In the genomic region with DNA sequence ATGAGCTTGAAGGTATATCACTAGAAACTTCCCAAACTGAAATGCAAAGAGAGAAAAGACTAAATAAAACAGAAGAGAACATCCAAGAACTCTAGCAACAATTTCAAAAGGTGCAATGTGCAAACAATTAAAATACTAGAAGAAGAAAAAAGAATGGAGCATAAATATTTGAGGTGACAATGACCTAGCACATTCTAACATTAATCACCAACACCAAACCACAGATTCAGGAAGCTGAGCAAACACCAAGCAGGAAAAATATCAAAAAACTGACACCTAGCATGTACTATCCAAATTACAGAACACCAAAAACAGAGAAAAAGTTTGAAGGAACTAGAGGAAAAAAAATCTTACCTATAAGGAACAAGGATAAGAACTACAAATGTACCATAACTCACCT, we compare ENCODE assay signal across 17 cellular contexts.
DNase-seq lines count a peak whose midpoint lies in the region; ATAC-seq and TF ChIP-seq lines count a peak whose summit lies in the region.
"Had no signal": no experiment of that assay in that cellular context is flagged by ENCODE, and none has a peak within 500 bp of the region (broad histone marks: within the 10 kb centered on the region; RNA-seq: fewer than 3 reads in every experiment).

No MANE protein-coding gene starts in this region.

- H3K4me1 Mint-ChIP-seq in activated T-cell treated with anti-CD3 and anti-CD28 coated beads, Interleukin-2, amount 50 U/mL, for 72 hours (ENCODE audit: low read depth), result peaks cover 11% of the 10 kb centered on the region

- no peak overlapping the region for H3K4me3 Mint-ChIP-seq in activated T-cell treated with anti-CD3 and anti-CD28 coated beads, Interleukin-2, amount 50 U/mL, for 72 hours
- H3K4me3 Mint-ChIP-seq: CD4-positive, alpha-beta T cell had no signal

- TF ChIP-seq CTCF in NB4 (IDR thresholded peaks at IDR 0.05; ENCODE audit: low read depth, low read length) (no peak), BE2C (IDR thresholded peaks at IDR 0.05; ENCODE audit: low read depth, low read length) (no peak)

- no peak for ATAC-seq in activated T-cell treated with anti-CD3 and anti-CD28 coated beads, Interleukin-2, amount 50 U/mL, for 72 hours (replicated peaks in 1 of 2)

- no peaks in the 10 kb centered on the region for H3K4me1 ChIP-seq in BE2C
- H3K4me1 ChIP-seq: Caco-2 had no signal

- H3K27me3 Mint-ChIP-seq in activated T-cell treated with anti-CD3 and anti-CD28 coated beads, Interleukin-2, amount 50 U/mL, for 72 hours (ENCODE audit: low read depth), result peaks cover 9% of the 10 kb centered on the region
- H3K27me3 Mint-ChIP-seq: CD4-positive, alpha-beta T cell had no signal

- peak overlapping the region; percentile 79 for H3K27ac Mint-ChIP-seq in activated T-cell treated with anti-CD3 and anti-CD28 coated beads, Interleukin-2, amount 50 U/mL, for 72 hours
- H3K27ac Mint-ChIP-seq: CD4-positive, alpha-beta T cell had no signal

- no peaks in the 10 kb centered on the region for H3K9me3 Mint-ChIP-seq in activated T-cell treated with anti-CD3 and anti-CD28 coated beads, Interleukin-2, amount 50 U/mL, for 72 hours
- H3K9me3 Mint-ChIP-seq: CD4-positive, alpha-beta T cell had no signal

- no peak for DNase-seq in activated T-cell treated with anti-CD3 and anti-CD28 coated beads, Interleukin-2, amount 50 U/mL, for 72 hours
- DNase-seq in activated T-cell treated with anti-CD3 and anti-CD28 coated beads, Interleukin-2, amount 50 U/mL, for 1 hour, result no peak
- DNase-seq in NB4 (ENCODE audit: low read depth) (peak; percentile 10), glomerular visceral epithelial cell (ENCODE audit: extremely low spot score) (peak; percentile 14), HK-2 (ENCODE audit: unreplicated experiment) (no peak), BE2C (no peak), GDM1 (lab: John Stamatoyannopoulos, UW) (no peak), DMS153 treated with DMSO at 0.1 percent for 48 hours (lab: John Stamatoyannopoulos, UW; ENCODE audit: unreplicated experiment) (no peak)
- DNase-seq: Caco-2; CD4-positive, alpha-beta T cell; H7; Kasumi-1; NCI-H1105 treated with DMSO at 0.1 percent for 48 hours; NCI-H1694 treated with DMSO at 0.1 percent for 48 hours; NCI-H2107; NCI-H510A; NCI-H748 treated with DMSO at 0.1 percent for 48 hours had no signal

- no peaks in the 10 kb centered on the region for H3K36me3 ChIP-seq in BE2C

- H3K4me3 ChIP-seq in NB4 (ENCODE audit: low read depth, low read length) (no peak overlapping the region), BE2C (ENCODE audit: low read depth, low read length) (no peak overlapping the region)

- no peaks in the 10 kb centered on the region for H3K27me3 ChIP-seq in BE2C

- H3K9me3 ChIP-seq in BE2C, result no peaks in the 10 kb centered on the region
- H3K9me3 ChIP-seq: Caco-2 had no signal

- no peak for TF ChIP-seq POLR2A in NB4 (IDR thresholded peaks at IDR 0.05; ENCODE audit: extremely low read depth, insufficient read length)

- no peaks in the 10 kb centered on the region for H3K36me3 Mint-ChIP-seq in activated T-cell treated with anti-CD3 and anti-CD28 coated beads, Interleukin-2, amount 50 U/mL, for 72 hours (ENCODE audit: insufficient read depth in 2 of 2)

Comparison
In these comparisons a context has a peak if more than half of its experiments do, and no peak if none do; other contexts are left out.
1. DNase-seq: peak in NB4 (single experiment) and glomerular visceral epithelial cell (single experiment); none in activated T-cell treated with anti-CD3 and anti-CD28 coated beads, Interleukin-2, amount 50 U/mL, for 72 hours (0 of 2), activated T-cell treated with anti-CD3 and anti-CD28 coated beads, Interleukin-2, amount 50 U/mL, for 1 hour (single experiment), HK-2 (single experiment), BE2C (single experiment), GDM1 (single experiment) and DMS153 treated with DMSO at 0.1 percent for 48 hours (single experiment).